ENCODE assay signal across 10 cellular contexts in genomic region chr12:27220057-27220987, GRCh38. TPM values are rescaled to one million over a fixed set of nuclear protein-coding genes. Genes with fewer than 3 reads are reported as not detected.
DNase-seq lines count a peak whose midpoint lies in the region; ATAC-seq and TF ChIP-seq lines count a peak whose summit lies in the region.
"Had no signal": no experiment of that assay in that cellular context is flagged by ENCODE, and none has a peak within 500 bp of the region (broad histone marks: within the 10 kb centered on the region; RNA-seq: fewer than 3 reads in every experiment).

No MANE protein-coding gene starts in this region.

- peaks cover 3% of the 10 kb centered on the region for H3K4me1 ChIP-seq in mammary epithelial cell (ENCODE audit: insufficient read depth, low read length)
- H3K4me1 ChIP-seq in Peyer's patch = peaks cover 0 to 6% (median 0%) of the 10 kb centered on the region in 4 donors
- H3K4me1 ChIP-seq in right cardiac atrium (ENCODE audit: control insufficient read depth, insufficient read depth, low read length) = no peaks in the 10 kb centered on the region

- no peak overlapping the region for H3K9ac ChIP-seq in mammary epithelial cell (ENCODE audit: insufficient read depth, low read length)

- dilution Hi-C loops in mammary epithelial cell (cut with HindIII; ENCODE audit: low sequenced_read_pairs) = no loop called here

- H3K36me3 ChIP-seq in mammary epithelial cell (ENCODE audit: insufficient read depth, low read length) = no peaks in the 10 kb centered on the region
- H3K36me3 ChIP-seq in Peyer's patch = no peaks in the 10 kb centered on the region

- TF ChIP-seq POLR2A in Peyer's patch (IDR thresholded peaks at IDR 0.05) = no peak

- TF ChIP-seq CTCF in GM12865 (IDR thresholded peaks at IDR 0.05; ENCODE audit: insufficient read depth, low read depth, low read length, missing control alignments) = no peak
- no peak for TF ChIP-seq CTCF in mammary epithelial cell (conservative IDR thresholded peaks at IDR 0.05 in 1 of 2, IDR thresholded peaks at IDR 0.05 in 1 of 2; ENCODE audit: extremely low read depth in 1 of 2, insufficient read depth in 1 of 2, low read depth in 1 of 2, low read length in 2 of 2)
- TF ChIP-seq CTCF in Peyer's patch (IDR thresholded peaks at IDR 0.05) = no peak

- intact Hi-C loops in mammary epithelial cell (cut with micrococcal nuclease) (no loop called here), right cardiac atrium (cut with DNase I) (loop anchor here in 1 of 4 donors (10.0 kb wide), 1 partner anchor 76 kb away; no protein-coding TSS in a partner anchor)

- DNase-seq in GM12865 (ENCODE audit: low read depth) (peak; percentile 82), mammary epithelial cell (no peak), C1 segment of cervical spinal cord (lab: John Stamatoyannopoulos, UW) (no peak), Peyer's patch (no peak), right cardiac atrium (no peak)
- no peak for DNase-seq in activated CD8-positive, alpha-beta memory T cell treated with anti-CD3 and anti-CD28 coated beads, Interleukin-2, amount 50 U/mL, for 48 hours
- DNase-seq: NCI-H446 treated with DMSO at 0.1 percent for 48 hours had no signal

- H3K27ac ChIP-seq in mammary epithelial cell (ENCODE audit: insufficient read depth, low read depth, low read length) = no peak overlapping the region
- no peak overlapping the region for H3K27ac ChIP-seq in Peyer's patch
- no peak overlapping the region for H3K27ac ChIP-seq in right cardiac atrium (ENCODE audit: low read length)

- ATAC-seq in GM19467 (IDR thresholded peaks at IDR 0.05; ENCODE audit: unreplicated experiment) (peak; percentile 53), HG03280 (IDR thresholded peaks at IDR 0.05; ENCODE audit: unreplicated experiment) (peak; percentile 49), right cardiac atrium (no peak)

- H4K20me1 ChIP-seq in mammary epithelial cell (ENCODE audit: insufficient read depth, low read length) = no peaks in the 10 kb centered on the region

- CTCF ChIA-PET in mammary epithelial cell (lab: Charles Lee; ENCODE audit: low non-redundant PET) = no interaction called here

- H3K4me3 ChIP-seq in GM12865 (ENCODE audit: low read depth, low read length) = peak overlapping the region; percentile 9; the same call in 1 of the 2 replicates
- H3K4me3 ChIP-seq in mammary epithelial cell (replicated peaks in 1 of 3; ENCODE audit: insufficient read depth in 1 of 3, low read depth in 2 of 3, low read length in 3 of 3) = no peak overlapping the region
- no peak overlapping the region for H3K4me3 ChIP-seq in Peyer's patch
- no peak overlapping the region for H3K4me3 ChIP-seq in right cardiac atrium (ENCODE audit: low read length)
- H3K4me3 ChIP-seq: lung had no signal

- H3K4me2 ChIP-seq in mammary epithelial cell (ENCODE audit: insufficient read depth, low read depth, low read length) = no peak overlapping the region

- in situ Hi-C loops in mammary epithelial cell (cut with MboI; ENCODE audit: low sequenced_read_pairs in 2 of 2) = no loop called here

- H3K79me2 ChIP-seq in mammary epithelial cell (ENCODE audit: insufficient read depth, low read length) = no peaks in the 10 kb centered on the region

- H3K9me3 ChIP-seq in mammary epithelial cell (replicated peaks; ENCODE audit: insufficient read depth, low read length) (no peaks in the 10 kb centered on the region), Peyer's patch (no peaks in the 10 kb centered on the region), right cardiac atrium (ENCODE audit: control insufficient read depth, low read length) (no peaks in the 10 kb centered on the region)

- no TSS peak for BruUV-seq in mammary epithelial cell (replicated peaks; lab: Mats Ljungman, UMichigan)

- peak overlapping the region; percentile 66 for H2AFZ ChIP-seq in mammary epithelial cell (ENCODE audit: low read depth, low read length)

- no peaks in the 10 kb centered on the region for H3K27me3 ChIP-seq in mammary epithelial cell (ENCODE audit: insufficient read depth, low read length)
- no peaks in the 10 kb centered on the region for H3K27me3 ChIP-seq in Peyer's patch
- H3K27me3 ChIP-seq in right cardiac atrium (ENCODE audit: control insufficient read depth, insufficient read depth) = no peaks in the 10 kb centered on the region

- 25% methylated on average over 4 of the region's 4 CpGs for WGBS in mammary epithelial cell (ENCODE audit: low coverage, missing lambda C conversion rate)
- WGBS in right cardiac atrium = 83% methylated on average over 4 of the region's 4 CpGs

RNA-seq across cellular contexts. Expression of gene STK38L, which starts 23.8 kb away (rescaled TPM):
- total RNA-seq in mammary epithelial cell (10 to 100 TPM; 30.9 to 33.2 TPM), Peyer's patch (10 to 100 TPM; 19.6 to 33.0 (median 22.1) TPM), right cardiac atrium (100 to 1,000 TPM in 1 of 4 donors, 10 to 100 TPM in 3; 59.1 to 160 (median 63.7) TPM)
- polyA plus RNA-seq in mammary epithelial cell (5.3 TPM), right cardiac atrium (19.5 TPM)
- polyA minus RNA-seq in mammary epithelial cell = 9.0 TPM

Comparison
In these comparisons a context has a peak if more than half of its experiments do, and no peak if none do; other contexts are left out.
1. ATAC-seq: peak in GM19467 (single experiment) and HG03280 (single experiment); none in right cardiac atrium (0 of 2).